Comparison of ENCODE assay signal across 1 cellular context in the genomic region with DNA sequence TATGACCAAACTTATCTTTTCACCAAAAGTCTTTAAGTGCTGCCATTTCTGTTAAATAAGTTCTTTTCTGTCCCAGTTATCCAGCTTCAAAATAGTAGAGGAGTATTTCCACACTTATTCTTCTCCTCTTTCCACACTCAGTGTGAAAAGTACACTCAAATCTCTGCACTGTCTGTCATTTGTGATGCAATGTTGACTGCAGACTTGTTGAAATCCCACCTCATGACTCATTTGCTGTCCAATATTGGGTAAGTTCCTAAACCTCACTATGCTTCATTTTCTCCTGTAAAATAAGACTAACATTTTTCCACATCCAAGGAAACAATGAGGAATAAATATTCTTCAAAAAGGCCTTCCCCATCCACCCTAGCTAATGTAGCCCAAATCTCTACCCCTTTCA.
TF ChIP-seq lines count a peak whose summit lies in the region.

No MANE protein-coding gene starts in this region.

TF ChIP-seq in IMR-90, 13 proteins besides CTCF, POLR2A, EP300 and RAD21:
- peak; percentile 39; the same call in 1 of the 2 replicates for TF ChIP-seq FOS (IDR thresholded peaks at IDR 0.05; ENCODE audit: low read depth, low read length)
- no peak for TF ChIP-seq SMC3 (IDR thresholded peaks at IDR 0.05; ENCODE audit: low read depth, low read length)
- no peak for TF ChIP-seq MAZ (IDR thresholded peaks at IDR 0.05; ENCODE audit: borderline replicate concordance, low read depth, low read length)
- TF ChIP-seq, protein P1, sequence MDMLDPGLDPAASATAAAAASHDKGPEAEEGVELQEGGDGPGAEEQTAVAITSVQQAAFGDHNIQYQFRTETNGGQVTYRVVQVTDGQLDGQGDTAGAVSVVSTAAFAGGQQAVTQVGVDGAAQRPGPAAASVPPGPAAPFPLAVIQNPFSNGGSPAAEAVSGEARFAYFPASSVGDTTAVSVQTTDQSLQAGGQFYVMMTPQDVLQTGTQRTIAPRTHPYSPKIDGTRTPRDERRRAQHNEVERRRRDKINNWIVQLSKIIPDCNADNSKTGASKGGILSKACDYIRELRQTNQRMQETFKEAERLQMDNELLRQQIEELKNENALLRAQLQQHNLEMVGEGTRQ (IDR thresholded peaks at IDR 0.05; ENCODE audit: low read depth, low read length): no peak
- peak; percentile 90 for TF ChIP-seq CEBPB (IDR thresholded peaks at IDR 0.05; ENCODE audit: low read depth, low read length)
- TF ChIP-seq CHD1 (IDR thresholded peaks at IDR 0.05; ENCODE audit: low read depth, low read length): no peak
- no peak for TF ChIP-seq BHLHE40 (IDR thresholded peaks at IDR 0.05; ENCODE audit: low read depth, low read length)
